9 cellular contexts compared by ENCODE assay signal in genomic region chr2:70123829-70124117, GRCh38. TPM values are rescaled to one million over a fixed set of nuclear protein-coding genes. Genes with fewer than 3 reads are reported as not detected.
DNase-seq lines count a peak whose midpoint lies in the region; ATAC-seq and TF ChIP-seq lines count a peak whose summit lies in the region.
"Had no signal": no experiment of that assay in that cellular context is flagged by ENCODE, and none has a peak within 500 bp of the region (broad histone marks: within the 10 kb centered on the region; RNA-seq: fewer than 3 reads in every experiment).

No MANE protein-coding gene starts in this region.

- H3K9ac ChIP-seq in PC-3 (ENCODE audit: low read length) = peak overlapping the region; percentile 92

- H3K27me3 ChIP-seq in CD4-positive, CD25-positive, alpha-beta regulatory T cell (ENCODE audit: control insufficient read depth, insufficient read depth, low read length) = no peaks in the 10 kb centered on the region
- no peaks in the 10 kb centered on the region for H3K27me3 ChIP-seq in PC-3 (ENCODE audit: low read length)

- peaks cover 58% of the 10 kb centered on the region for H3K4me1 ChIP-seq in CD4-positive, CD25-positive, alpha-beta regulatory T cell (ENCODE audit: control insufficient read depth, insufficient read depth, low read length, poor library complexity, severe bottlenecking)
- H3K4me1 ChIP-seq in PC-3 (ENCODE audit: insufficient read depth, low read length) = peaks cover 21% of the 10 kb centered on the region

- H3K9me2 ChIP-seq in PC-3 (replicated peaks; ENCODE audit: low read length) = no peaks in the 10 kb centered on the region

- peak overlapping the region; percentile 98 for H3K27ac ChIP-seq in CD4-positive, CD25-positive, alpha-beta regulatory T cell (ENCODE audit: insufficient read depth, low read length, poor library complexity, severe bottlenecking)
- H3K27ac ChIP-seq in PC-3 (ENCODE audit: low read length) = peak overlapping the region; percentile 72; the same call in 1 of the 2 replicates

- no peaks in the 10 kb centered on the region for H3K9me3 ChIP-seq in CD4-positive, CD25-positive, alpha-beta regulatory T cell (ENCODE audit: control insufficient read depth in 2 of 2, low read length in 2 of 2)
- no peaks in the 10 kb centered on the region for H3K9me3 ChIP-seq in PC-3 (ENCODE audit: low read length)

- H3K27ac Mint-ChIP-seq in CD4-positive, CD25-positive, alpha-beta regulatory T cell = peak overlapping the region; percentile 100
- H3K27ac Mint-ChIP-seq in endothelial cell (ENCODE audit: unreplicated experiment) (peak overlapping the region; percentile 100), osteocyte (ENCODE audit: unreplicated experiment) (peak overlapping the region; percentile 100)

- POLR2A ChIA-PET in PC-3 (lab: Charles Lee; ENCODE audit: unreplicated experiment) = interaction anchor here (0.6 to 0.7 kb wide), 3 partner anchors 31 to 191 kb away, joined by 3 to 20 read pairs (median 4); no protein-coding TSS in a partner anchor

- peak overlapping the region; percentile 26 for H3K4me3 ChIP-seq in CD4-positive, CD25-positive, alpha-beta regulatory T cell (ENCODE audit: low read depth, low read length)
- peak overlapping the region; percentile 78 for H3K4me3 ChIP-seq in PC-3 (ENCODE audit: low read length)

- H2AFZ ChIP-seq in PC-3 (ENCODE audit: low read length) = peak overlapping the region; percentile 99

- H3K36me3 ChIP-seq in CD4-positive, CD25-positive, alpha-beta regulatory T cell (ENCODE audit: control insufficient read depth, insufficient read depth, low read length) = no peaks in the 10 kb centered on the region
- H3K36me3 ChIP-seq in PC-3 (ENCODE audit: low read depth, low read length) = no peaks in the 10 kb centered on the region

- H3K4me1 Mint-ChIP-seq in CD4-positive, CD25-positive, alpha-beta regulatory T cell = peaks cover 9 to 78% (median 57%) of the 10 kb centered on the region in 4 donors
- H3K4me1 Mint-ChIP-seq in endothelial cell (ENCODE audit: unreplicated experiment) (peaks cover 43% of the 10 kb centered on the region), osteocyte (ENCODE audit: unreplicated experiment) (peaks cover 56% of the 10 kb centered on the region)

- H4K20me1 ChIP-seq in PC-3 (ENCODE audit: low read length) = no peaks in the 10 kb centered on the region

- H3K27me3 Mint-ChIP-seq in CD4-positive, CD25-positive, alpha-beta regulatory T cell = peaks cover 13% of the 10 kb centered on the region
- peaks cover 24% of the 10 kb centered on the region for H3K27me3 Mint-ChIP-seq in endothelial cell (ENCODE audit: unreplicated experiment)
- H3K27me3 Mint-ChIP-seq in osteocyte (ENCODE audit: unreplicated experiment) = no peaks in the 10 kb centered on the region

- H3K4me3 Mint-ChIP-seq in CD4-positive, CD25-positive, alpha-beta regulatory T cell = peak overlapping the region; percentile 97 to 99 (median 98)
- H3K4me3 Mint-ChIP-seq in endothelial cell (ENCODE audit: unreplicated experiment) (peak overlapping the region; percentile 97), osteocyte (ENCODE audit: unreplicated experiment) (peak overlapping the region; percentile 91)

- peak overlapping the region; percentile 96 for H3K4me2 ChIP-seq in PC-3 (ENCODE audit: low read length)

- DNase-seq in CD4-positive, CD25-positive, alpha-beta regulatory T cell = no peak
- no peak for DNase-seq in PC-3
- DNase-seq in endothelial cell (ENCODE audit: low spot score) = no peak
- no peak for DNase-seq in osteocyte (ENCODE audit: extremely low spot score, unreplicated experiment)
- DNase-seq in 8988T = no peak
- DNase-seq in cerebellar cortex (ENCODE audit: low spot score) = no peak
- DNase-seq in DMS53 (lab: John Stamatoyannopoulos, UW) = no peak
- DNase-seq in middle frontal gyrus (ENCODE audit: extremely low spot score, low spot score) = no peak
- DNase-seq: NCI-H1436 treated with DMSO at 0.1 percent for 48 hours had no signal

- intact Hi-C loops in PC-3 (cut with micrococcal nuclease) = loop anchor here (1.0 to 5.0 kb wide), 3 partner anchors 15 to 36 kb away; partner anchors contain the start of gene PCBP1

- BruUV-seq in PC-3 (replicated peaks; lab: Mats Ljungman, UMichigan) = no TSS peak

- CTCF ChIA-PET in PC-3 (lab: Charles Lee) = interaction anchor here (0.7 to 1.0 kb wide), 2 partner anchors 53 to 146 kb away, joined by 3 read pairs; no protein-coding TSS in a partner anchor

- H3K9me3 Mint-ChIP-seq in CD4-positive, CD25-positive, alpha-beta regulatory T cell = peaks cover 0 to 2% (median 0%) of the 10 kb centered on the region in 7 donors
- H3K9me3 Mint-ChIP-seq in endothelial cell (ENCODE audit: unreplicated experiment) = no peaks in the 10 kb centered on the region
- H3K9me3 Mint-ChIP-seq in osteocyte (ENCODE audit: unreplicated experiment) = no peaks in the 10 kb centered on the region

- no peaks in the 10 kb centered on the region for H3K79me2 ChIP-seq in PC-3 (ENCODE audit: low read length)

- peaks cover 3% of the 10 kb centered on the region for H3K36me3 Mint-ChIP-seq in CD4-positive, CD25-positive, alpha-beta regulatory T cell
- H3K36me3 Mint-ChIP-seq in endothelial cell (ENCODE audit: low read depth, unreplicated experiment) (peaks cover 15% of the 10 kb centered on the region), osteocyte (ENCODE audit: unreplicated experiment) (no peaks in the 10 kb centered on the region)

- ATAC-seq in CD4-positive, CD25-positive, alpha-beta regulatory T cell (ENCODE audit: low read depth in 2 of 2) = no peak
- ATAC-seq in PC-3 = no peak

- TF ChIP-seq CTCF in PC-3 (conservative IDR thresholded peaks at IDR 0.05; ENCODE audit: low read depth, low read length) (no peak), endothelial cell (IDR thresholded peaks at IDR 0.05; ENCODE audit: unreplicated experiment) (no peak), osteocyte (IDR thresholded peaks at IDR 0.05) (no peak)

- no peaks in the 10 kb centered on the region for H3F3A ChIP-seq in PC-3 (ENCODE audit: low read length, unreplicated experiment)

RNA-seq across cellular contexts. Expression of gene PCBP1, which starts 36.5 kb away (rescaled TPM):
- total RNA-seq in CD4-positive, CD25-positive, alpha-beta regulatory T cell = 330 TPM
- polyA plus RNA-seq in CD4-positive, CD25-positive, alpha-beta regulatory T cell = 100 to 1,000 TPM; 131 to 188 (median 173) TPM
- total RNA-seq in PC-3 (2014; rRNA removed) (39.2 and 59.7 TPM in 2 replicates), endothelial cell (ENCODE audit: unreplicated experiment) (302 TPM), osteocyte (261 and 262 TPM in 2 replicates)
